ENCODE assay signal across 24 cellular contexts in the genomic region with DNA sequence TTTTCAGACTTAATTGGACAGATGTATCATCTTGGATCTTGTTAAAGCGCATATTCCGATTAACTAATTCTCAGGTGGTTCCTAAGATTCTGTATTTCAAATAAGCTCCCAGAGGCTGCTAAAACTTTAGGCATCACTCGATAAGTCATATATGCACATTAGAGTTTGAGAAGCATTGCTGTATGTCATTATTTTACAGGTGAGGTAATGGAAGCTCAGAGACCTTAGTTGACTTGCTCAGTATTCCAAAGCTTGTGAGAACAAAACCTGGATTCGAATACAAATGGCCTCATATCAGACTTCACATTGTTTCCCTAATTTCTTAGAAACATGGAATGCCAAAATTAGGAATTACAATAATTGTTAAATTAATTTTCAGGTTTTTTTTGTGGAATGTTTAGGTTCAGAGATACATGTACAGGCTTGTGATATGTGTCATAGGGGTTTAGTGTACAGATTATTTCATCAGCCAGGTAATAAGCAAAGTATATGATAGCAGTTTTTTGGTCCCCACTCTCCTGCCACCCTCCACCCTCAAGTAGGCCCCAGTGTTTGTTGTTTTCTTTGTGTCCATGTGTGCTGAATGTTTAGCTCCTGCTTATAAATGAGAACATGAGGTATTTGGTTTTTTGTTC.
"Had no signal": no experiment of that assay in that cellular context is flagged by ENCODE, and none has a peak within 500 bp of the region (broad histone marks: within the 10 kb centered on the region; RNA-seq: fewer than 3 reads in every experiment).

No MANE protein-coding gene starts in this region.

- H3K4me1 Mint-ChIP-seq: activated CD8-positive, alpha-beta memory T cell treated with anti-CD3 and anti-CD28 coated beads, Interleukin-2, amount 10 ng/mL, durations not matched to agents 7 days and 5 days; activated naive CD8-positive, alpha-beta T cell treated with anti-CD3 and anti-CD28 coated beads, Interleukin-2, amount 50 U/mL, for 24 hours; WTC11 had no signal

- H3K4me3 ChIP-seq: ascending aorta, Peyer's patch had no signal

- H3K27ac ChIP-seq: ascending aorta, Peyer's patch had no signal

- DNase-seq: activated CD4-positive, alpha-beta T cell treated with anti-CD3 and anti-CD28 coated beads for 48 hours; activated CD4-positive, alpha-beta T cell treated with anti-CD3 and anti-CD28 coated beads, Interleukin-2, amount 50 U/mL, for 48 hours; activated CD4-positive, CD25-positive, alpha-beta regulatory T cell treated with anti-CD3 and anti-CD28 coated beads, Interleukin-2, amount 50 U/mL, for 72 hours; activated CD8-positive, alpha-beta memory T cell treated with anti-CD3 and anti-CD28 coated beads, Interleukin-2, amount 10 ng/mL, durations not matched to agents 7 days and 5 days; activated effector memory CD4-positive, alpha-beta T cell treated with anti-CD3 and anti-CD28 coated beads, Interleukin-2, amount 50 U/mL, for 16 hours; activated naive CD4-positive, alpha-beta T cell treated with Interleukin-2 at 50 U/mL for 16 hours; activated naive CD8-positive, alpha-beta T cell treated with anti-CD3 and anti-CD28 coated beads, Interleukin-2, amount 50 U/mL, for 24 hours; activated T-cell treated with anti-CD3 and anti-CD28 coated beads, Interleukin-2, amount 50 U/mL, for 24 hours; amniotic stem cell; cerebellar nuclear complex; Kasumi-1; NCI-H1048; NCI-H146; NCI-H187 treated with DMSO at 0.1 percent for 48 hours; NCI-H2081 treated with DMSO at 0.1 percent for 48 hours; NCI-H446; NCI-H524; Peyer's patch; SHP77 treated with DMSO at 0.1 percent for 48 hours had no signal

- H3K36me3 ChIP-seq: ascending aorta, Peyer's patch had no signal

- H3K4me1 ChIP-seq: ascending aorta, Peyer's patch had no signal

- H3K27me3 Mint-ChIP-seq: activated CD8-positive, alpha-beta memory T cell treated with anti-CD3 and anti-CD28 coated beads, Interleukin-2, amount 10 ng/mL, durations not matched to agents 7 days and 5 days; activated naive CD8-positive, alpha-beta T cell treated with anti-CD3 and anti-CD28 coated beads, Interleukin-2, amount 50 U/mL, for 24 hours; activated T-cell treated with anti-CD3 and anti-CD28 coated beads, Interleukin-2, amount 50 U/mL, for 24 hours had no signal

- H3K27ac Mint-ChIP-seq: activated CD8-positive, alpha-beta memory T cell treated with anti-CD3 and anti-CD28 coated beads, Interleukin-2, amount 10 ng/mL, durations not matched to agents 7 days and 5 days; activated naive CD4-positive, alpha-beta T cell treated with anti-CD3 and anti-CD28 coated beads, Interleukin-2, amount 50 U/mL, for 72 hours; activated naive CD8-positive, alpha-beta T cell treated with anti-CD3 and anti-CD28 coated beads, Interleukin-2, amount 50 U/mL, for 24 hours; activated T-cell treated with anti-CD3 and anti-CD28 coated beads, Interleukin-2, amount 50 U/mL, for 24 hours; brain; T-helper 1 cell treated with Interleukin-12 subunit alpha and Interleukin-12 subunit beta and Interleukin-4 antibody, amounts not matched to agents 30 μg/mL and 1 μg/mL, for 36 hours; WTC11 had no signal

- ATAC-seq: activated CD8-positive, alpha-beta memory T cell treated with anti-CD3 and anti-CD28 coated beads, Interleukin-2, amount 10 ng/mL, durations not matched to agents 7 days and 5 days; activated naive CD4-positive, alpha-beta T cell treated with anti-CD3 and anti-CD28 coated beads, Interleukin-2, amount 50 U/mL, for 72 hours; activated naive CD8-positive, alpha-beta T cell treated with anti-CD3 and anti-CD28 coated beads, Interleukin-2, amount 50 U/mL, for 24 hours; WTC11 had no signal

- H3K4me3 Mint-ChIP-seq: activated CD8-positive, alpha-beta memory T cell treated with anti-CD3 and anti-CD28 coated beads, Interleukin-2, amount 10 ng/mL, durations not matched to agents 7 days and 5 days; activated naive CD8-positive, alpha-beta T cell treated with anti-CD3 and anti-CD28 coated beads, Interleukin-2, amount 50 U/mL, for 24 hours; activated T-cell treated with anti-CD3 and anti-CD28 coated beads, Interleukin-2, amount 50 U/mL, for 24 hours; brain; T-helper 1 cell treated with Interleukin-12 subunit alpha and Interleukin-12 subunit beta and Interleukin-4 antibody, amounts not matched to agents 30 μg/mL and 1 μg/mL, for 36 hours; WTC11 had no signal

- H3K27me3 ChIP-seq: ascending aorta, Peyer's patch had no signal
